In the genomic region with DNA sequence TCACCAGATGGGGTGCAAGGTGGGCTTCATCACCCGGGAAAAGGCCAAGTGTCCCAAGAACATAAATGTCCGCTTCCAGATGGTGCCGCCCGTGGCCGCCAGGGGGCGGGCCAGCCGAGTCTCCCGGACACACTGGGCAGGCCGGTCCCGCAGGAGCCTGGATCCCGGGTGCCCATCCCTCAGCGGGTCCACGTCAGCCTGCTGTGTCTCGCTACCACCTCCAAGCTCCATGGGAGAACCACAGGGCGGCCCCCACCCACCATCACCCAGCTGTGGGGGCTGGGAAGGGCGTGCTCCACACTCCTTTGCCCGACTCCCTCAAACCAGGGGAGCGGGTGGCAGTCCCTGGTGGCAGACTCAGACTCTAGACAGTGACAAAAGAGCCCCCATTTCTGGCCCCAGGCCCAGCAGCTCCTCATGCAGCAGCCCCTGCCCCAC, we compare ENCODE assay signal across 9 cellular contexts. TPM values are rescaled to one million over a fixed set of nuclear protein-coding genes. Genes with fewer than 3 reads are reported as not detected.
DNase-seq lines count a peak whose midpoint lies in the region; ATAC-seq, FAIRE-seq and TF ChIP-seq lines count a peak whose summit lies in the region.
"Had no signal": no experiment of that assay in that cellular context is flagged by ENCODE, and none has a peak within 500 bp of the region (broad histone marks: within the 10 kb centered on the region; RNA-seq: fewer than 3 reads in every experiment).

No MANE protein-coding gene starts in this region.

- no peak overlapping the region for H3K27ac Mint-ChIP-seq in naive thymus-derived CD8-positive, alpha-beta T cell

- peaks cover 15% of the 10 kb centered on the region for H3K4me1 ChIP-seq in testis

- no peaks in the 10 kb centered on the region for H3K27me3 ChIP-seq in testis

- H3K4me1 Mint-ChIP-seq in naive thymus-derived CD8-positive, alpha-beta T cell: peaks cover 10 to 36% (median 26%) of the 10 kb centered on the region in 4 donors

- 14 to 34% methylated on average over 2 to 18 of the region's 18 CpGs for WGBS in testis, 2 donors

- H3K4me3 Mint-ChIP-seq in naive thymus-derived CD8-positive, alpha-beta T cell: peak overlapping the region in 2 of 10 donors; percentile 19 to 36

- H3K27me3 Mint-ChIP-seq in naive thymus-derived CD8-positive, alpha-beta T cell: peaks cover 0 to 24% (median 13%) of the 10 kb centered on the region in 5 donors

- TF ChIP-seq CTCF in 22Rv1 (IDR thresholded peaks at IDR 0.05): peak; percentile 96
- peak; percentile 83 to 90 (median 85) for TF ChIP-seq CTCF in testis (IDR thresholded peaks at IDR 0.05)

- no peaks in the 10 kb centered on the region for H3K9me3 Mint-ChIP-seq in naive thymus-derived CD8-positive, alpha-beta T cell

- H3K4me3 ChIP-seq in testis: no peak overlapping the region

- DNase-seq in GM12891 (ENCODE audit: insufficient read length, low spot score) (peak; percentile 87), NCI-H748 treated with DMSO at 0.1 percent for 48 hours (lab: John Stamatoyannopoulos, UW) (peak; percentile 61), activated T-cell treated with anti-CD3 and anti-CD28 coated beads for 4 hours (peak; percentile 44), erythroblast (lab: John Stamatoyannopoulos, UW) (peak; percentile 54 to 78), testis (peak; percentile 78)
- peak in 9 of 10 donors; percentile 33 to 75 (median 56) for DNase-seq in naive thymus-derived CD8-positive, alpha-beta T cell

- peak; percentile 32 to 54 for ATAC-seq in naive thymus-derived CD8-positive, alpha-beta T cell
- ATAC-seq in HG03175 (IDR thresholded peaks at IDR 0.05; ENCODE audit: unreplicated experiment): no peak

- H3K36me3 ChIP-seq in testis (ENCODE audit: low read depth, missing control alignments): no peaks in the 10 kb centered on the region

- H3K27ac ChIP-seq in 22Rv1 (no peak overlapping the region), testis (no peak overlapping the region)

- H3K36me3 Mint-ChIP-seq in naive thymus-derived CD8-positive, alpha-beta T cell: peaks cover 0 to 2% (median 0%) of the 10 kb centered on the region in 3 donors

- TF ChIP-seq POLR2A in GM12891 (IDR thresholded peaks at IDR 0.05; ENCODE audit: low read depth, low read length): no peak
- no peak for TF ChIP-seq POLR2A in erythroblast (IDR thresholded peaks at IDR 0.05; ENCODE audit: low read length)
- TF ChIP-seq POLR2A in testis (IDR thresholded peaks at IDR 0.05): no peak

- POLR2A ChIA-PET in naive thymus-derived CD8-positive, alpha-beta T cell (lab: Charles Lee): interaction anchor here (2.2 kb wide), 1 partner anchor 98 kb away, joined by 6 read pairs; a partner anchor contains a TSS

- FAIRE-seq in GM12891 (lab: Jason Lieb, UNC): peak; percentile 78
- FAIRE-seq: islet of Langerhans had no signal

- no peaks in the 10 kb centered on the region for H3K9me3 ChIP-seq in testis

- intact Hi-C loops in testis (cut with DNase I; ENCODE audit: low total_unique reads): loop anchor here (5.0 to 10.0 kb wide), 3 partner anchors 82 to 324 kb away; a partner anchor contains a TSS

TF ChIP-seq in GM12891, 5 proteins besides CTCF, POLR2A, EP300 and RAD21:
- no peak for TF ChIP-seq POLR2AphosphoS5 (IDR thresholded peaks at IDR 0.05; ENCODE audit: low read depth, low read length)
- no peak for TF ChIP-seq PAX5 (IDR thresholded peaks at IDR 0.05; ENCODE audit: insufficient read depth, low read length, severe bottlenecking)
- TF ChIP-seq SPI1 (IDR thresholded peaks at IDR 0.05; ENCODE audit: low read depth, low read length): no peak

RNA-seq across cellular contexts. Expression of a gene that starts 22.0 kb away (rescaled TPM):
- polyA plus RNA-seq in GM12891 (2012; ENCODE audit: low read depth, missing spikeins): 3.7 TPM
- total RNA-seq in naive thymus-derived CD8-positive, alpha-beta T cell: 10 to 100 TPM; 10.3 to 10.8 TPM
- 10 to 100 TPM in 2 of 3 donors, 1 to 10 TPM in 1; 9.5 to 18.8 (median 17.1) TPM for polyA plus RNA-seq in naive thymus-derived CD8-positive, alpha-beta T cell
- total RNA-seq in testis: 10 to 100 TPM; 22.0 to 40.0 TPM
- polyA plus RNA-seq in testis (ENCODE audit: insufficient read depth, low read depth, low replicate concordance): 28.1 TPM

RNA-seq across cellular contexts. Expression of a gene that starts 34.5 kb away (rescaled TPM):
- 0.08 TPM for polyA plus RNA-seq in GM12891 (2012; ENCODE audit: low read depth, missing spikeins)
- under 1 TPM; 0.16 to 0.47 TPM for total RNA-seq in naive thymus-derived CD8-positive, alpha-beta T cell
- polyA plus RNA-seq in naive thymus-derived CD8-positive, alpha-beta T cell: under 1 TPM; 0.10 to 0.21 (median 0.17) TPM
- 10 to 100 TPM; 20.4 to 21.3 TPM for total RNA-seq in testis
- 12.9 TPM for polyA plus RNA-seq in testis (ENCODE audit: insufficient read depth, low read depth, low replicate concordance)

RNA-seq across cellular contexts. Expression of a gene that starts 45.3 kb away (rescaled TPM):
- 15.6 TPM for polyA plus RNA-seq in GM12891 (2012; ENCODE audit: low read depth, missing spikeins)
- 10 to 100 TPM; 42.0 to 42.8 TPM for total RNA-seq in naive thymus-derived CD8-positive, alpha-beta T cell
- polyA plus RNA-seq in naive thymus-derived CD8-positive, alpha-beta T cell: 10 to 100 TPM in 2 of 3 donors, 1 to 10 TPM in 1; 5.5 to 15.6 (median 14.9) TPM
- 10 to 100 TPM; 84.1 to 97.6 TPM for total RNA-seq in testis
- 120 TPM for polyA plus RNA-seq in testis (ENCODE audit: insufficient read depth, low read depth, low replicate concordance)

Comparison
In these comparisons a context has a peak if more than half of its experiments do, and no peak if none do; other contexts are left out.
1. RNA of a gene that starts 34.5 kb away (total RNA-seq): 20.4 to 21.3 TPM in testis; 0.16 to 0.47 TPM in naive thymus-derived CD8-positive, alpha-beta T cell; every median in the first group is over 10 times any median in the second.
2. Peak in every context shown above with its lines, with median percentiles within 50 percentile points of each other: DNase-seq.